2 cellular contexts compared by ENCODE assay signal in the genomic region with DNA sequence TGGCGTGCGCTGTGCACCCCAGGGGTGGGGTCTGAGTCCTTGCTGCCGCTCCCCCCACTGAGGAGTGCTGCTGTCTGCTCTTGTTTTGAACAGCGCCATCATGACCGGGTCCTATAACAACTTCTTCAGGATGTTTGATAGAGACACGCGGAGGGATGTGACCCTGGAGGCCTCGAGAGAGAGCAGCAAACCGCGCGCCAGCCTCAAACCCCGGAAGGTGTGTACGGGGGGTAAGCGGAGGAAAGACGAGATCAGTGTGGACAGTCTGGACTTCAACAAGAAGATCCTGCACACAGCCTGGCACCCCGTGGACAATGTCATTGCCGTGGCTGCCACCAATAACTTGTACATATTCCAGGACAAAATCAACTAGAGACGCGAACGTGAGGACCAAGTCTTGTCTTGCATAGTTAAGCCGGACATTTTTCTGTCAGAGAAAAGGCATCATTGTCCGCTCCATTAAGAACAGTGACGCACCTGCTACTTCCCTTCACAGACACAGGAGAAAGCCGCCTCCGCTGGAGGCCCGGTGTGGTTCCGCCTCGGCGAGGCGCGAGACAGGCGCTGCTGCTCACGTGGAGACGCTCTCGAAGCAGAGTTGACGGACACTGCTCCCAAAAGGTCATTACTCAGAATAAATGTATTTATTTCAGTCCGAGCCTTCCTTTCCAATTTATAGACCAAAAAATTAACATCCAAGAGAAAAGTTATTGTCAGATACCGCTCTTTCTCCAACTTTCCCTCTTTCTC.
TF ChIP-seq lines count a peak whose summit lies in the region.

No MANE protein-coding gene starts in this region.

TF ChIP-seq in HepG2, 621 proteins besides CTCF, POLR2A, EP300 and RAD21:
- TF ChIP-seq RBM22 (optimal IDR thresholded peaks at IDR 0.05; ENCODE audit: low read length) = peak; percentile 23
- TF ChIP-seq ZNF329 (CRISPR knock-in tag; IDR thresholded peaks at IDR 0.05; ENCODE audit: low read depth) = no peak
- TF ChIP-seq ZNF562 (CRISPR knock-in tag; IDR thresholded peaks at IDR 0.05; ENCODE audit: borderline replicate concordance) = no peak
- TF ChIP-seq, protein P1, sequence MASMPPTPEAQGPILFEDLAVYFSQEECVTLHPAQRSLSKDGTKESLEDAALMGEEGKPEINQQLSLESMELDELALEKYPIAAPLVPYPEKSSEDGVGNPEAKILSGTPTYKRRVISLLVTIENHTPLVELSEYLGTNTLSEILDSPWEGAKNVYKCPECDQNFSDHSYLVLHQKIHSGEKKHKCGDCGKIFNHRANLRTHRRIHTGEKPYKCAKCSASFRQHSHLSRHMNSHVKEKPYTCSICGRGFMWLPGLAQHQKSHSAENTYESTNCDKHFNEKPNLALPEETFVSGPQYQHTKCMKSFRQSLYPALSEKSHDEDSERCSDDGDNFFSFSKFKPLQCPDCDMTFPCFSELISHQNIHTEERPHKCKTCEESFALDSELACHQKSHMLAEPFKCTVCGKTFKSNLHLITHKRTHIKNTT (CRISPR knock-in tag; IDR thresholded peaks at IDR 0.05) = no peak

TF ChIP-seq in endothelial cell of umbilical vein, 7 proteins besides CTCF, POLR2A, EP300 and RAD21:
- TF ChIP-seq POLR2AphosphoS5 (IDR thresholded peaks at IDR 0.05; ENCODE audit: insufficient read depth, low read depth, low read length) (no peak), FOS (IDR thresholded peaks at IDR 0.05; ENCODE audit: borderline replicate concordance, insufficient read depth, low read length) (no peak), EZH2 (IDR thresholded peaks at IDR 0.05; ENCODE audit: borderline replicate concordance, low read depth, low read length, severe bottlenecking) (no peak), JUN (IDR thresholded peaks at IDR 0.05; ENCODE audit: borderline replicate concordance, insufficient read depth, insufficient read length, low read depth) (no peak), GATA2 (IDR thresholded peaks at IDR 0.05; ENCODE audit: insufficient read depth, insufficient read length, low read depth, low read length) (no peak), MYC (IDR thresholded peaks at IDR 0.05; ENCODE audit: low read depth, low read length) (no peak)
- TF ChIP-seq, protein P2, sequence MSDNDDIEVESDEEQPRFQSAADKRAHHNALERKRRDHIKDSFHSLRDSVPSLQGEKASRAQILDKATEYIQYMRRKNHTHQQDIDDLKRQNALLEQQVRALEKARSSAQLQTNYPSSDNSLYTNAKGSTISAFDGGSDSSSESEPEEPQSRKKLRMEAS (IDR thresholded peaks at IDR 0.05; ENCODE audit: insufficient read depth, insufficient read length) = no peak
